Comparison of ENCODE assay signal across 8 cellular contexts in genomic region chr2:85308951-85309555, GRCh38. TPM values are rescaled to one million over a fixed set of nuclear protein-coding genes. Genes with fewer than 3 reads are reported as not detected.
DNase-seq lines count a peak whose midpoint lies in the region; ATAC-seq and TF ChIP-seq lines count a peak whose summit lies in the region.

No MANE protein-coding gene starts in this region.

- peaks cover 48% of the 10 kb centered on the region for H3K36me3 ChIP-seq in HAP-1 (replicated peaks)

- ATAC-seq in HG03520 (IDR thresholded peaks at IDR 0.05; ENCODE audit: unreplicated experiment), result no peak

- no peaks in the 10 kb centered on the region for H3K4me1 ChIP-seq in HAP-1

- H3K4me3 ChIP-seq in HAP-1, result no peak overlapping the region

- TF ChIP-seq CTCF in GM20000 (IDR thresholded peaks at IDR 0.05; ENCODE audit: extremely low read depth, missing control alignments), result no peak

- H3K9me3 ChIP-seq in HAP-1, result no peaks in the 10 kb centered on the region

- in situ Hi-C loops in HAP-1 (cut with MboI; ENCODE audit: low sequenced_read_pairs), result loop anchor here (25.0 kb wide), 1 partner anchor 822 kb away; no protein-coding TSS in a partner anchor

- no peaks in the 10 kb centered on the region for H3K27me3 ChIP-seq in HAP-1 (ENCODE audit: low read depth)

- DNase-seq in NCI-H748 (lab: John Stamatoyannopoulos, UW; ENCODE audit: unreplicated experiment) (peak; percentile 52), NCI-H748 treated with DMSO at 0.1 percent for 48 hours (lab: John Stamatoyannopoulos, UW) (no peak), NCI-H446 treated with DMSO at 0.1 percent for 48 hours (lab: John Stamatoyannopoulos, UW) (peak; percentile 85), dermis blood vessel endothelial cell (peak; percentile 52), myocyte (ENCODE audit: low read depth) (peak; percentile 98), HAP-1 (ENCODE audit: low spot score in 2 of 2) (no peak), GM20000 (ENCODE audit: low spot score) (no peak)

RNA-seq across cellular contexts. Expression of gene TGOLN2, which starts 18.7 kb away (rescaled TPM):
- total RNA-seq in dermis blood vessel endothelial cell, result 101 and 151 TPM in 2 replicates
- 78.3 and 88.1 TPM in 2 replicates for total RNA-seq in myocyte
- polyA plus RNA-seq in myocyte (2012), result 92.8 TPM

RNA-seq across cellular contexts. Expression of gene RETSAT, which starts 45.3 kb away (rescaled TPM):
- total RNA-seq in dermis blood vessel endothelial cell, result 64.2 and 76.2 TPM in 2 replicates
- 37.4 and 39.9 TPM in 2 replicates for total RNA-seq in myocyte
- 47.2 TPM for polyA plus RNA-seq in myocyte (2012)

RNA-seq across cellular contexts. Expression of gene ELMOD3, which starts 45.5 kb away (rescaled TPM):
- 10.0 and 12.3 TPM in 2 replicates for total RNA-seq in dermis blood vessel endothelial cell
- total RNA-seq in myocyte, result 19.4 and 28.6 TPM in 2 replicates
- polyA plus RNA-seq in myocyte (2012), result 23.8 TPM

Comparison
In these comparisons a context has a peak if more than half of its experiments do, and no peak if none do; other contexts are left out.
1. DNase-seq: peak in NCI-H748 (single experiment), NCI-H446 treated with DMSO at 0.1 percent for 48 hours (single experiment), dermis blood vessel endothelial cell (single experiment) and myocyte (single experiment); none in NCI-H748 treated with DMSO at 0.1 percent for 48 hours (single experiment), HAP-1 (0 of 2) and GM20000 (single experiment).